8 cellular contexts compared by ENCODE assay signal in the genomic region with DNA sequence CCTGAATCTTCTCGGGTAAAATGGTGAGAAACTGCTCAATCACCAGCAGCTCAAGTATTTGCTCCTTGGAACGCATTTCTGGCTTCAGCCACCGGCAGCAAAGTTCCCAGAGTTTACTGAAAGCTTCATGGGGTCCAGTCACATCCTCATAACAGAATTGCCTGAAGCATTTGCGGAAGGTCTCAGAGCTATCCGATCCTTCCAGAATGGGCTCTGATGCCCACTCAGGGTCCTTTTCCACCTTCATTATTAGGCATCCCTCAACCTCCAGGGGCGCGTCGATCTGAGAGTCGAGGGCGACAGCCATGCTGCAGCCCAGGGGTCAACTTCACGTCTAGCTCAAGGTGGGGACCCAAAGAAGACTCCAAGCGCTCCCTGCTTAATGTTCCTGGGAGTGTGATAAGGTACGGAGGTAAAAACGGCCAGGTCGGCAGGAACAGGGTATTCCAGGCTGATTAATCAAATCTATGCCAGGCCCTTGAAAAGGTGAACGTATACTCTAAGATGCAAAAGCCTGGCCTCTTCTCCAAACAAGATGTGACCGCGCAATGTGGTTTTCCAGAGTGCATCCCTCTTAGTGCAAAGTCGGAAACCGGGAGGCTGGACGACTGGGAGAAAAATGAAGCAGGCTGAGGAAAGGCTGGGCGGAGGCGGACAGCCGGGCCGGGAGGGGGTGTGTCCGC. TPM values are rescaled to one million over a fixed set of nuclear protein-coding genes. Genes with fewer than 3 reads are reported as not detected.
DNase-seq lines count a peak whose midpoint lies in the region; ATAC-seq and TF ChIP-seq lines count a peak whose summit lies in the region.

No MANE protein-coding gene starts in this region.

- no peaks in the 10 kb centered on the region for H3K9me3 ChIP-seq in Peyer's patch

- DNase-seq in NOMO-1 (lab: John Stamatoyannopoulos, UW; ENCODE audit: unreplicated experiment in 2 of 2) (peak; percentile 16 to 40), NOMO-1 treated with DMSO at 0.1 percent for 48 hours (lab: John Stamatoyannopoulos, UW; ENCODE audit: unreplicated experiment) (no peak), Peyer's patch (peak in 1 of 3 donors; percentile 50), dedifferentiated amniotic fluid mesenchymal stem cell (ENCODE audit: extremely low spot score) (peak; percentile 16), mucosa of gallbladder (ENCODE audit: low spot score) (peak; percentile 11), glomerular visceral epithelial cell (ENCODE audit: extremely low spot score) (no peak)

- no peak for TF ChIP-seq POLR2A in Peyer's patch (IDR thresholded peaks at IDR 0.05)

- ATAC-seq in HG02840 (IDR thresholded peaks at IDR 0.05; ENCODE audit: low FRiP score, unreplicated experiment) (peak; percentile 7), HG03378 (IDR thresholded peaks at IDR 0.05; ENCODE audit: unreplicated experiment) (no peak)

- peaks cover 0 to 21% (median 0%) of the 10 kb centered on the region in 3 donors for H3K36me3 ChIP-seq in Peyer's patch

- no peaks in the 10 kb centered on the region for H3K27me3 ChIP-seq in Peyer's patch

- TF ChIP-seq CTCF in Peyer's patch (IDR thresholded peaks at IDR 0.05) = peak in 1 of 6 experiments; percentile 13

- H3K27ac ChIP-seq in Peyer's patch = peak overlapping the region; percentile 97 to 98 (median 98)

- peaks cover 3 to 26% (median 7%) of the 10 kb centered on the region in 4 donors for H3K4me1 ChIP-seq in Peyer's patch

- peak overlapping the region; percentile 74 to 90 (median 83) for H3K4me3 ChIP-seq in Peyer's patch

RNA-seq across cellular contexts. Expression of a gene that starts 0.7 kb away (rescaled TPM):
- total RNA-seq in Peyer's patch (1 to 10 TPM; 2.4 to 4.0 (median 3.0) TPM), mucosa of gallbladder (3.5 TPM)

RNA-seq across cellular contexts. Expression of a gene that starts 40.2 kb away (rescaled TPM):
- total RNA-seq in Peyer's patch (not detected), mucosa of gallbladder (not detected)

Comparison
In these comparisons a context has a peak if more than half of its experiments do, and no peak if none do; other contexts are left out.
1. DNase-seq: peak in NOMO-1 (2 of 2), dedifferentiated amniotic fluid mesenchymal stem cell (single experiment) and mucosa of gallbladder (single experiment); none in NOMO-1 treated with DMSO at 0.1 percent for 48 hours (single experiment) and glomerular visceral epithelial cell (single experiment).